5 cellular contexts compared by ENCODE assay signal in genomic region chr7:141330285-141330684, GRCh38.
DNase-seq lines count a peak whose midpoint lies in the region; ATAC-seq, FAIRE-seq and TF ChIP-seq lines count a peak whose summit lies in the region.
"Not testable (repeated sequence)": the region's sequence is repeated elsewhere in the genome, so short reads cannot be mapped to it uniquely, and the experiment has no call there.

No MANE protein-coding gene starts in this region.

- WGBS in K562 (ENCODE audit: insufficient coverage, low coverage, missing lambda C conversion rate), result 3% methylated on average over 2 of the region's 2 CpGs

- BruUV-seq in K562 (replicated peaks; lab: Mats Ljungman, UMichigan), result not testable (repeated sequence)

- not testable (repeated sequence) for TF ChIP-seq POLR2A in K562 (conservative IDR thresholded peaks at IDR 0.05)

- H3K27ac ChIP-seq in HEK293 (ENCODE audit: extremely low read depth, low read depth, low read length); K562 (ENCODE audit: extremely low read depth, low read depth, low read length): not testable (repeated sequence)

- H3K27me3 ChIP-seq in K562 (ENCODE audit: control insufficient read depth in 2 of 2, insufficient read depth in 2 of 2, low read length in 2 of 2), result not testable (repeated sequence)

- H3K4me2 ChIP-seq in K562 (ENCODE audit: insufficient read depth, low read length), result not testable (repeated sequence)

- not testable (repeated sequence) for ATAC-seq in K562

- in situ Hi-C loops in K562 (cut with MboI), result not testable (repeated sequence)

- H3K36me3 ChIP-seq in HEK293 (ENCODE audit: control insufficient read depth in 2 of 2, insufficient read depth in 1 of 2, low read length in 2 of 2); K562 (ENCODE audit: control insufficient read depth, insufficient read depth, low read length): not testable (repeated sequence)

- not testable (repeated sequence) for H4K20me1 ChIP-seq in K562 (replicated peaks; ENCODE audit: control insufficient read depth, insufficient read depth, low read length)

- H3K4me3 ChIP-seq in HEK293 (ENCODE audit: low read depth, low read length); K562: not testable (repeated sequence)

- not testable (repeated sequence) for TF ChIP-seq EP300 in K562 (IDR thresholded peaks at IDR 0.05; ENCODE audit: low read length)

- intact Hi-C loops in K562 (cut with micrococcal nuclease), result not testable (repeated sequence)

- H3K9me3 ChIP-seq in HEK293 (ENCODE audit: control insufficient read depth, insufficient read depth, low read depth, low read length); K562 (replicated peaks; ENCODE audit: control insufficient read depth, insufficient read depth, low read depth, low read length): not testable (repeated sequence)

- TF ChIP-seq RAD21 in K562 (CRISPR knock-in tag; conservative IDR thresholded peaks at IDR 0.05 in 1 of 2, IDR thresholded peaks at IDR 0.05 in 1 of 2), result not testable (repeated sequence)

- CTCF ChIA-PET in HEK293 (lab: Yijun Ruan, JAX), result interaction anchor here (0.9 kb wide), 1 partner anchor 9 kb away, joined by 4 read pairs; no protein-coding TSS in a partner anchor
- CTCF ChIA-PET in K562 (lab: Yijun Ruan, JAX; ENCODE audit: low intra/inter-chr PET ratio), result not testable (repeated sequence)

- H3K9me1 ChIP-seq in K562 (ENCODE audit: control insufficient read depth, insufficient read depth, low read length), result not testable (repeated sequence)

- peak; percentile 56 for DNase-seq in NCI-H2171 (lab: John Stamatoyannopoulos, UW)
- DNase-seq in NCI-H2171 treated with DMSO at 0.1 percent for 48 hours (lab: John Stamatoyannopoulos, UW), result peak; percentile 76
- DNase-seq in NCI-H69 (lab: John Stamatoyannopoulos, UW), result peak; percentile 66
- not testable (repeated sequence) for DNase-seq in K562 (ENCODE audit: extremely low read depth in 1 of 4, low spot score in 3 of 4)

- not testable (repeated sequence) for TF ChIP-seq CTCF in HEK293 (tag by site-specific recombination; IDR thresholded peaks at IDR 0.05); K562 (IDR thresholded peaks at IDR 0.05 in 2 of 3, conservative IDR thresholded peaks at IDR 0.05 in 1 of 3; ENCODE audit: insufficient read depth in 2 of 3, low read depth in 1 of 3, low read length in 3 of 3)

- not testable (repeated sequence) for FAIRE-seq in K562 (lab: Jason Lieb, UNC)

- H2AFZ ChIP-seq in K562 (ENCODE audit: low read depth, low read length), result not testable (repeated sequence)

- H3K4me1 ChIP-seq in HEK293 (ENCODE audit: control insufficient read depth, insufficient read depth, low read length); K562 (replicated peaks in 1 of 2; ENCODE audit: control insufficient read depth in 2 of 2, insufficient read depth in 2 of 2, low read length in 2 of 2): not testable (repeated sequence)

- H3K9ac ChIP-seq in K562 (ENCODE audit: insufficient read depth in 1 of 2, low read depth in 2 of 2, low read length in 2 of 2), result not testable (repeated sequence)

- POLR2A ChIA-PET in HEK293 (lab: Yijun Ruan, JAX); K562 (lab: Yijun Ruan, JAX): not testable (repeated sequence)

- H3K79me2 ChIP-seq in K562 (ENCODE audit: control insufficient read depth, insufficient read depth, low read length), result not testable (repeated sequence)

TF ChIP-seq in HEK293, 187 proteins besides CTCF, POLR2A, EP300 and RAD21:
- peak; percentile 90 for TF ChIP-seq ZNF146 (tag by site-specific recombination; IDR thresholded peaks at IDR 0.05)
TF ChIP-seq in HEK293: peak in this region for 1; not testable (repeated sequence) for 186.

TF ChIP-seq in K562, 482 proteins besides CTCF, POLR2A, EP300 and RAD21:
- peak; percentile 52 for TF ChIP-seq ZNF146 (CRISPR knock-in tag; IDR thresholded peaks at IDR 0.05; ENCODE audit: unreplicated experiment)
